Comparison of ENCODE assay signal across 2 cellular contexts in the genomic region with DNA sequence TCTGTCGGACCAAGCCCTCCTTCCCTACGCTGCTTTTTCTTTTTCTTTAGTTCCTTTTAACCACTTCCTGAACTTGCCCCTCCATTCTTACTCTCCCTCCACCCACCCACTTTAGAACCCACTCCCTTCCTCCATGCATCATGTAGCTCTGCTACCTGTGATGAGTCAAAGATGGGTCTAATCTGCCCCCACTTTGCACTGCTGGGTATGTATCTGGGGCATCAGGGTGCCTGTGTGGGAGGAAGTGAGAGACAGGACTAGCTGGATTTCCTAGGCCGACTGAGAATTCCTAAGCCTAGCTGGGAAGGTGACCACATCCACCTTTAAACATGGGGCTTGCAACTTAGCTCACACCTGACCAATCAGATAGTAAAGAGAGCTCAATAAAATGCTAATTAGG.
TF ChIP-seq lines count a peak whose summit lies in the region.

No MANE protein-coding gene starts in this region.

TF ChIP-seq in A549, 52 proteins besides CTCF, POLR2A, EP300 and RAD21 (continued from another document):
- TF ChIP-seq, protein P1, sequence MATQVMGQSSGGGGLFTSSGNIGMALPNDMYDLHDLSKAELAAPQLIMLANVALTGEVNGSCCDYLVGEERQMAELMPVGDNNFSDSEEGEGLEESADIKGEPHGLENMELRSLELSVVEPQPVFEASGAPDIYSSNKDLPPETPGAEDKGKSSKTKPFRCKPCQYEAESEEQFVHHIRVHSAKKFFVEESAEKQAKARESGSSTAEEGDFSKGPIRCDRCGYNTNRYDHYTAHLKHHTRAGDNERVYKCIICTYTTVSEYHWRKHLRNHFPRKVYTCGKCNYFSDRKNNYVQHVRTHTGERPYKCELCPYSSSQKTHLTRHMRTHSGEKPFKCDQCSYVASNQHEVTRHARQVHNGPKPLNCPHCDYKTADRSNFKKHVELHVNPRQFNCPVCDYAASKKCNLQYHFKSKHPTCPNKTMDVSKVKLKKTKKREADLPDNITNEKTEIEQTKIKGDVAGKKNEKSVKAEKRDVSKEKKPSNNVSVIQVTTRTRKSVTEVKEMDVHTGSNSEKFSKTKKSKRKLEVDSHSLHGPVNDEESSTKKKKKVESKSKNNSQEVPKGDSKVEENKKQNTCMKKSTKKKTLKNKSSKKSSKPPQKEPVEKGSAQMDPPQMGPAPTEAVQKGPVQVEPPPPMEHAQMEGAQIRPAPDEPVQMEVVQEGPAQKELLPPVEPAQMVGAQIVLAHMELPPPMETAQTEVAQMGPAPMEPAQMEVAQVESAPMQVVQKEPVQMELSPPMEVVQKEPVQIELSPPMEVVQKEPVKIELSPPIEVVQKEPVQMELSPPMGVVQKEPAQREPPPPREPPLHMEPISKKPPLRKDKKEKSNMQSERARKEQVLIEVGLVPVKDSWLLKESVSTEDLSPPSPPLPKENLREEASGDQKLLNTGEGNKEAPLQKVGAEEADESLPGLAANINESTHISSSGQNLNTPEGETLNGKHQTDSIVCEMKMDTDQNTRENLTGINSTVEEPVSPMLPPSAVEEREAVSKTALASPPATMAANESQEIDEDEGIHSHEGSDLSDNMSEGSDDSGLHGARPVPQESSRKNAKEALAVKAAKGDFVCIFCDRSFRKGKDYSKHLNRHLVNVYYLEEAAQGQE (IDR thresholded peaks at IDR 0.05): no peak

TF ChIP-seq in K562, 482 proteins besides CTCF, POLR2A, EP300 and RAD21:
- TF ChIP-seq, protein P2, sequence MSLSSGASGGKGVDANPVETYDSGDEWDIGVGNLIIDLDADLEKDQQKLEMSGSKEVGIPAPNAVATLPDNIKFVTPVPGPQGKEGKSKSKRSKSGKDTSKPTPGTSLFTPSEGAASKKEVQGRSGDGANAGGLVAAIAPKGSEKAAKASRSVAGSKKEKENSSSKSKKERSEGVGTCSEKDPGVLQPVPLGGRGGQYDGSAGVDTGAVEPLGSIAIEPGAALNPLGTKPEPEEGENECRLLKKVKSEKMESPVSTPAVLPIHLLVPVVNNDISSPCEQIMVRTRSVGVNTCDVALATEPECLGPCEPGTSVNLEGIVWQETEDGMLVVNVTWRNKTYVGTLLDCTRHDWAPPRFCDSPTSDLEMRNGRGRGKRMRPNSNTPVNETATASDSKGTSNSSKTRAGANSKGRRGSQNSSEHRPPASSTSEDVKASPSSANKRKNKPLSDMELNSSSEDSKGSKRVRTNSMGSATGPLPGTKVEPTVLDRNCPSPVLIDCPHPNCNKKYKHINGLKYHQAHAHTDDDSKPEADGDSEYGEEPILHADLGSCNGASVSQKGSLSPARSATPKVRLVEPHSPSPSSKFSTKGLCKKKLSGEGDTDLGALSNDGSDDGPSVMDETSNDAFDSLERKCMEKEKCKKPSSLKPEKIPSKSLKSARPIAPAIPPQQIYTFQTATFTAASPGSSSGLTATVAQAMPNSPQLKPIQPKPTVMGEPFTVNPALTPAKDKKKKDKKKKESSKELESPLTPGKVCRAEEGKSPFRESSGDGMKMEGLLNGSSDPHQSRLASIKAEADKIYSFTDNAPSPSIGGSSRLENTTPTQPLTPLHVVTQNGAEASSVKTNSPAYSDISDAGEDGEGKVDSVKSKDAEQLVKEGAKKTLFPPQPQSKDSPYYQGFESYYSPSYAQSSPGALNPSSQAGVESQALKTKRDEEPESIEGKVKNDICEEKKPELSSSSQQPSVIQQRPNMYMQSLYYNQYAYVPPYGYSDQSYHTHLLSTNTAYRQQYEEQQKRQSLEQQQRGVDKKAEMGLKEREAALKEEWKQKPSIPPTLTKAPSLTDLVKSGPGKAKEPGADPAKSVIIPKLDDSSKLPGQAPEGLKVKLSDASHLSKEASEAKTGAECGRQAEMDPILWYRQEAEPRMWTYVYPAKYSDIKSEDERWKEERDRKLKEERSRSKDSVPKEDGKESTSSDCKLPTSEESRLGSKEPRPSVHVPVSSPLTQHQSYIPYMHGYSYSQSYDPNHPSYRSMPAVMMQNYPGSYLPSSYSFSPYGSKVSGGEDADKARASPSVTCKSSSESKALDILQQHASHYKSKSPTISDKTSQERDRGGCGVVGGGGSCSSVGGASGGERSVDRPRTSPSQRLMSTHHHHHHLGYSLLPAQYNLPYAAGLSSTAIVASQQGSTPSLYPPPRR (CRISPR knock-in tag; IDR thresholded peaks at IDR 0.05; ENCODE audit: borderline replicate concordance): no peak
- TF ChIP-seq DNMT1 (IDR thresholded peaks at IDR 0.05): no peak
- TF ChIP-seq, protein P3, sequence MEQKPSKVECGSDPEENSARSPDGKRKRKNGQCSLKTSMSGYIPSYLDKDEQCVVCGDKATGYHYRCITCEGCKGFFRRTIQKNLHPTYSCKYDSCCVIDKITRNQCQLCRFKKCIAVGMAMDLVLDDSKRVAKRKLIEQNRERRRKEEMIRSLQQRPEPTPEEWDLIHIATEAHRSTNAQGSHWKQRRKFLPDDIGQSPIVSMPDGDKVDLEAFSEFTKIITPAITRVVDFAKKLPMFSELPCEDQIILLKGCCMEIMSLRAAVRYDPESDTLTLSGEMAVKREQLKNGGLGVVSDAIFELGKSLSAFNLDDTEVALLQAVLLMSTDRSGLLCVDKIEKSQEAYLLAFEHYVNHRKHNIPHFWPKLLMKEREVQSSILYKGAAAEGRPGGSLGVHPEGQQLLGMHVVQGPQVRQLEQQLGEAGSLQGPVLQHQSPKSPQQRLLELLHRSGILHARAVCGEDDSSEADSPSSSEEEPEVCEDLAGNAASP (IDR thresholded peaks at IDR 0.05): no peak
- TF ChIP-seq DMBX1 (CRISPR knock-in tag; IDR thresholded peaks at IDR 0.05; ENCODE audit: borderline replicate concordance): no peak
- TF ChIP-seq NBN (IDR thresholded peaks at IDR 0.05; ENCODE audit: low read depth): no peak
- no peak for TF ChIP-seq ZNF3 (CRISPR knock-in tag; IDR thresholded peaks at IDR 0.05)
- TF ChIP-seq NCOA4 (IDR thresholded peaks at IDR 0.05; ENCODE audit: partially characterized antibody): no peak
- peak; percentile 9; the same call in 1 of the 2 replicates for TF ChIP-seq ZNF316 (IDR thresholded peaks at IDR 0.05)
